In genomic region chr12:121535150-121536057, GRCh38 we compare ENCODE assay signal across 1 cellular context.
TF ChIP-seq lines count a peak whose summit lies in the region.

No MANE protein-coding gene starts in this region.

TF ChIP-seq in endothelial cell of umbilical vein, 7 proteins besides CTCF, POLR2A, EP300 and RAD21:
- no peak for TF ChIP-seq FOS (IDR thresholded peaks at IDR 0.05; ENCODE audit: borderline replicate concordance, insufficient read depth, low read length)
- no peak for TF ChIP-seq EZH2 (IDR thresholded peaks at IDR 0.05; ENCODE audit: borderline replicate concordance, low read depth, low read length, severe bottlenecking)
- TF ChIP-seq JUN (IDR thresholded peaks at IDR 0.05; ENCODE audit: borderline replicate concordance, insufficient read depth, insufficient read length, low read depth): no peak
- TF ChIP-seq MYC (IDR thresholded peaks at IDR 0.05; ENCODE audit: low read depth, low read length): no peak
- no peak for TF ChIP-seq GATA2 (IDR thresholded peaks at IDR 0.05; ENCODE audit: insufficient read depth, insufficient read length, low read depth, low read length)
- no peak for TF ChIP-seq MAX (IDR thresholded peaks at IDR 0.05; ENCODE audit: insufficient read depth, insufficient read length)
- TF ChIP-seq POLR2AphosphoS5 (IDR thresholded peaks at IDR 0.05; ENCODE audit: insufficient read depth, low read depth, low read length): no peak
